In the genomic region with DNA sequence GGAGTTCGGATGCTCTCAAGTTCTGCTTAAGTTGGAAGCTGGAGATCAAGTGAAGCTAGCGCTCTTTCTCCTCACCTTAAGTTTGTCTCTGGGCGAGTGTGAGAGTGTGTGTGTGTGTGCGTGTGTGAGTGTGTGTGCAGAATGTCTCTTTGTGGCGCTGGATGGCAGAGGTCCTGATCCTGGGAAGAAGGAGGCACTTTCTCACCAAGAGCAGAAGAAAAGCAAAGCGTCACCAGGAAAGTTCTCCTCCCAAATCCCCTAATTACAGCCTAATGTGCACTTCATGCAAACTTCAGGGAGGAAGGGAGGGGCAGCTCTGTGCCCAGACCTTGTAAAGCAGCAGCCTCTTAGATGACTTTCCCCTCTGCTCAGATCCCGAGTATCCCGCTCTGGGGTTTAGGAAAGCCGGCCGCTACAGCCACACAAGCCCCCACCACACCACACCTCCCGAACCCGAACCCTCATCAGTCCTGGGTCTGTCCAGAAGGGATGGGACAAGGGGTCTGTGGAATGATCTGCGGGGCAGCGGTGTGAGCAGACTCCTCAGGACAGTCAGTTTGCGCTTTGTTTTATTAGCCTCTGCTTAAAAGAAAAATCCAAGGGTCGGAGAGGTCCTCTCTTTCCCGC, we compare ENCODE assay signal across 10 cellular contexts. TPM values are rescaled to one million over a fixed set of nuclear protein-coding genes. Genes with fewer than 3 reads are reported as not detected.
A peak's percentile ranks its signal among the peaks of the same experiment; 100 is the strongest.
DNase-seq lines count a peak whose midpoint lies in the region; ATAC-seq and TF ChIP-seq lines count a peak whose summit lies in the region.
"Had no signal": no experiment of that assay in that cellular context is flagged by ENCODE, and none has a peak within 500 bp of the region (broad histone marks: within the 10 kb centered on the region; RNA-seq: fewer than 3 reads in every experiment).

Gene HAPLN1, minus strand, starts transcription at position 51 of the 627 bp plus-strand sequence. CDS start 47,332 bp downstream, outside the sequence.

- peak within 1 kb of the TSS in 1 of 4 donors; percentile 10 for H3K27ac ChIP-seq in upper lobe of left lung

- peak within 1 kb of the TSS; percentile 60 for H3K4me3 ChIP-seq in cardiac fibroblast (replicated peaks in 1 of 2; ENCODE audit: low read depth in 2 of 2, low read length in 2 of 2)
- peak within 1 kb of the TSS in 3 of 4 donors; percentile 43 to 60 (median 51) for H3K4me3 ChIP-seq in upper lobe of left lung

- H3K27me3 Mint-ChIP-seq in activated naive CD4-positive, alpha-beta T cell treated with anti-CD3 and anti-CD28 coated beads, Interleukin-2, amount 50 U/mL, for 24 hours, result peaks cover 40% of the 10 kb centered on the region
- H3K27me3 Mint-ChIP-seq in memory B cell, result peaks cover 17% of the 10 kb centered on the region

- H3K4me3 Mint-ChIP-seq in activated naive CD4-positive, alpha-beta T cell treated with anti-CD3 and anti-CD28 coated beads, Interleukin-2, amount 50 U/mL, for 24 hours, result peak within 1 kb of the TSS; percentile 73
- peak within 1 kb of the TSS; percentile 76 for H3K4me3 Mint-ChIP-seq in memory B cell

- H3K4me1 Mint-ChIP-seq in activated naive CD4-positive, alpha-beta T cell treated with anti-CD3 and anti-CD28 coated beads, Interleukin-2, amount 50 U/mL, for 24 hours, result peaks cover 8% of the 10 kb centered on the region
- peaks cover 2% of the 10 kb centered on the region for H3K4me1 Mint-ChIP-seq in memory B cell

- H3K9me3 Mint-ChIP-seq in activated naive CD4-positive, alpha-beta T cell treated with anti-CD3 and anti-CD28 coated beads, Interleukin-2, amount 50 U/mL, for 24 hours, result no peaks in the 10 kb centered on the region
- H3K9me3 Mint-ChIP-seq in activated naive CD4-positive, alpha-beta T cell treated with anti-CD3 and anti-CD28 coated beads, Interleukin-2, amount 50 U/mL, for 72 hours, result no peaks in the 10 kb centered on the region
- H3K9me3 Mint-ChIP-seq in memory B cell, result no peaks in the 10 kb centered on the region

- H3K27ac Mint-ChIP-seq in activated naive CD4-positive, alpha-beta T cell treated with anti-CD3 and anti-CD28 coated beads, Interleukin-2, amount 50 U/mL, for 24 hours, result no peak within 1 kb of the TSS
- H3K27ac Mint-ChIP-seq in activated naive CD4-positive, alpha-beta T cell treated with anti-CD3 and anti-CD28 coated beads, Interleukin-2, amount 50 U/mL, for 72 hours, result no peak within 1 kb of the TSS
- H3K27ac Mint-ChIP-seq in memory B cell, result no peak within 1 kb of the TSS

- DNase-seq in activated naive CD4-positive, alpha-beta T cell treated with anti-CD3 and anti-CD28 coated beads, Interleukin-2, amount 50 U/mL, for 72 hours (ENCODE audit: low spot score in 2 of 2), result no peak
- DNase-seq in cardiac fibroblast (ENCODE audit: low read depth in 2 of 2) (peak in 1 of 2 donors; percentile 22), memory B cell (ENCODE audit: low spot score in 2 of 2) (no peak), upper lobe of left lung (no peak)
- DNase-seq: activated effector memory CD4-positive, alpha-beta T cell treated with Interleukin-2 at 50 U/mL for 16 hours; NCI-H526 had no signal

- H3K36me3 ChIP-seq in upper lobe of left lung, result no peaks in the 10 kb centered on the region

- no peak for TF ChIP-seq EP300 in upper lobe of left lung (IDR thresholded peaks at IDR 0.05)

- WGBS in upper lobe of left lung, 2 donors, result 46 to 51% methylated on average over 17 of the region's 17 CpGs

- peaks cover 0 to 4% (median 0%) of the 10 kb centered on the region in 4 donors for H3K27me3 ChIP-seq in upper lobe of left lung

- no peak for TF ChIP-seq POLR2A in upper lobe of left lung (IDR thresholded peaks at IDR 0.05)

- H3K36me3 Mint-ChIP-seq in activated naive CD4-positive, alpha-beta T cell treated with anti-CD3 and anti-CD28 coated beads, Interleukin-2, amount 50 U/mL, for 24 hours, result no peaks in the 10 kb centered on the region
- H3K36me3 Mint-ChIP-seq in activated naive CD4-positive, alpha-beta T cell treated with anti-CD3 and anti-CD28 coated beads, Interleukin-2, amount 50 U/mL, for 72 hours, result peaks cover 0 to 6% of the 10 kb centered on the region in 2 donors
- H3K36me3 Mint-ChIP-seq in memory B cell, result no peaks in the 10 kb centered on the region

- ATAC-seq in activated naive CD4-positive, alpha-beta T cell treated with anti-CD3 and anti-CD28 coated beads, Interleukin-2, amount 50 U/mL, for 72 hours, result no peak
- ATAC-seq in memory B cell (ENCODE audit: low read depth), result no peak
- no peak for ATAC-seq in upper lobe of left lung (ENCODE audit: low FRiP score in 2 of 2)
- no peak for ATAC-seq in HG03442 (IDR thresholded peaks at IDR 0.05; ENCODE audit: unreplicated experiment)
- no peak for ATAC-seq in GM19455 (IDR thresholded peaks at IDR 0.05; ENCODE audit: unreplicated experiment)
- ATAC-seq in GM19324 (IDR thresholded peaks at IDR 0.05; ENCODE audit: low FRiP score, unreplicated experiment), result no peak

- no peaks in the 10 kb centered on the region for H3K9me3 ChIP-seq in upper lobe of left lung

- peaks cover 8 to 19% (median 9%) of the 10 kb centered on the region in 4 donors for H3K4me1 ChIP-seq in upper lobe of left lung

- TF ChIP-seq CTCF in cardiac fibroblast (IDR thresholded peaks at IDR 0.05; ENCODE audit: low read depth, low read length) (no peak), upper lobe of left lung (IDR thresholded peaks at IDR 0.05) (no peak)

RNA-seq across cellular contexts. Expression of gene HAPLN1, which starts in this region (rescaled TPM):
- not detected for total RNA-seq in activated naive CD4-positive, alpha-beta T cell treated with anti-CD3 and anti-CD28 coated beads, Interleukin-2, amount 50 U/mL, for 72 hours
- total RNA-seq in upper lobe of left lung, result under 1 TPM in 2 of 6 donors, not detected in 4; 0.30 to 0.46 TPM
